27 cellular contexts compared by ENCODE assay signal in genomic region chr1:34639701-34640100, GRCh38.
"Had no signal": no experiment of that assay in that cellular context is flagged by ENCODE, and none has a peak within 500 bp of the region (broad histone marks: within the 10 kb centered on the region; RNA-seq: fewer than 3 reads in every experiment).

No MANE protein-coding gene starts in this region.

- H3K4me3 Mint-ChIP-seq: activated CD4-positive, alpha-beta memory T cell treated with anti-CD3 and anti-CD28 coated beads, Interleukin-2, amount 10 ng/mL, durations not matched to agents 7 days and 5 days; activated CD4-positive, alpha-beta T cell treated with anti-CD3 and anti-CD28 coated beads, Interleukin-2, amount 10 ng/mL, durations not matched to agents 7 days and 5 days; activated naive CD4-positive, alpha-beta T cell treated with anti-CD3 and anti-CD28 coated beads for 36 hours; activated naive CD8-positive, alpha-beta T cell; activated T-helper 17 cell treated with anti-CD3 and anti-CD28 coated beads, Interleukin-2, amount 50 U/mL, for 72 hours; brain had no signal

- FAIRE-seq: astrocyte had no signal

- ATAC-seq: activated T-helper 17 cell treated with anti-CD3 and anti-CD28 coated beads, Interleukin-2, amount 50 U/mL, for 72 hours; Panc1; Right ventricle myocardium inferior had no signal

- H3K27ac Mint-ChIP-seq: activated CD4-positive, alpha-beta memory T cell treated with anti-CD3 and anti-CD28 coated beads, Interleukin-2, amount 10 ng/mL, durations not matched to agents 7 days and 5 days; activated CD4-positive, alpha-beta T cell treated with anti-CD3 and anti-CD28 coated beads, Interleukin-2, amount 10 ng/mL, durations not matched to agents 7 days and 5 days; activated naive CD4-positive, alpha-beta T cell treated with anti-CD3 and anti-CD28 coated beads for 36 hours; activated naive CD8-positive, alpha-beta T cell; activated T-helper 17 cell treated with anti-CD3 and anti-CD28 coated beads, Interleukin-2, amount 50 U/mL, for 72 hours; brain had no signal

- H3K9me3 Mint-ChIP-seq: activated CD4-positive, alpha-beta memory T cell treated with anti-CD3 and anti-CD28 coated beads, Interleukin-2, amount 10 ng/mL, durations not matched to agents 7 days and 5 days; activated CD4-positive, alpha-beta T cell treated with anti-CD3 and anti-CD28 coated beads, Interleukin-2, amount 10 ng/mL, durations not matched to agents 7 days and 5 days; activated T-helper 17 cell treated with anti-CD3 and anti-CD28 coated beads, Interleukin-2, amount 50 U/mL, for 72 hours; brain had no signal

- DNase-seq: activated CD4-positive, alpha-beta memory T cell treated with anti-CD3 and anti-CD28 coated beads, Interleukin-2, amount 10 ng/mL, durations not matched to agents 7 days and 5 days; activated CD4-positive, alpha-beta T cell treated with anti-CD3 and anti-CD28 coated beads, Interleukin-2, amount 10 ng/mL, durations not matched to agents 7 days and 5 days; activated CD4-positive, CD25-positive, alpha-beta regulatory T cell; activated gamma-delta T cell; activated naive CD4-positive, alpha-beta T cell treated with anti-CD3 and anti-CD28 coated beads for 36 hours; activated T-cell treated with anti-CD3 and anti-CD28 coated beads for 4 hours; activated T-cell treated with anti-CD3 and anti-CD28 coated beads, Interleukin-2, amount 50 U/mL, for 48 hours; amygdala; MM.1S; NCI-H1105; NCI-H1436 treated with DMSO at 0.1 percent for 48 hours; NCI-H187; NCI-H2081; NCI-H510A treated with DMSO at 0.1 percent for 48 hours; NCI-H69; NK-92 treated with Interleukin-12 subunit alpha and Interleukin-12 subunit beta, amount 100 ng/mL, for 24 hours; OCI-M1; RPMI8226; SW 1271 had no signal

- H3K36me3 Mint-ChIP-seq: activated naive CD8-positive, alpha-beta T cell; brain had no signal

- H3K27ac ChIP-seq: SK-N-MC, VCaP had no signal

- H3K4me1 Mint-ChIP-seq: activated CD4-positive, alpha-beta memory T cell treated with anti-CD3 and anti-CD28 coated beads, Interleukin-2, amount 10 ng/mL, durations not matched to agents 7 days and 5 days; activated CD4-positive, alpha-beta T cell treated with anti-CD3 and anti-CD28 coated beads, Interleukin-2, amount 10 ng/mL, durations not matched to agents 7 days and 5 days; activated T-helper 17 cell treated with anti-CD3 and anti-CD28 coated beads, Interleukin-2, amount 50 U/mL, for 72 hours had no signal

- H3K4me3 ChIP-seq: SK-N-MC had no signal
